Comparison of ENCODE assay signal across 8 cellular contexts in the genomic region with DNA sequence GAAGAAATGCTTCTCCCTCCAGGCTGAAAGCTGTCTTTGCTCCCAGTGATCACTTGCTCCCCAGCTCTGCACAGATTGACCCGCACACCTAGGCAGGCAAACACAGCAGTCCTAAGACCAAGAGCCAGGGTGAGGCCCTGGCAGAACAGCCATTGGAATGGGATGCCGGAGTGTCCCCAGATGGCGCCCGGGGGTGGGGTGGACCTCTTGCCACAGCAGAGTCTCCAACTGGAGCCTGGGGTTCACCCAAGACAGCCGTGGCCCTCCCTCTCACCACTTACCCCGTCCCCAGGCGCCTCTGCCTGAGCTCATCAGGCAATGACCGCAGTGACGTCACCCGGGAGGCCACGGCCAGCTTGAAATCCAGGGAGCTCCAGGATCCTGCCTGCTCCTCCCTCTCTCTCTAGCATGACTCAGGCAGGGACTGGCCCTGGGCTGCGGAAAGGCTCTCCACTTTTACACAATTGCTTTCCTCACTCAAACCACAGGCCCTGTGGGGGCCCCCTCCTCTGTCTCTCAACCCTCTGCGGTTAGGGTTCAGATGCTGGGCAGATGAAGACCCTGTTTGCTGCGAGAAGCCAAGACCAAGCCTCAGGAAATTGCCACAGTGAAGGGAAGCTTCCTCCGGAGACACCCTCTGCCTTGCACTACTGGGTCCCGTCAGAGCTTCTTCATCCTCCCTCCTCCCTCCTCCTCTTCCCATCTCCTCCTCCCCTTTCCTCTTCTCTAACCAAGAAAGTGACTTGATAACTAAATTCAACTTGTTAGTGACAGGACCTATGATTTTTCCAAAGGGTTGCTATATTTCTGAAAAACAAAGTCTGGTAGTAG. TPM values are rescaled to one million over a fixed set of nuclear protein-coding genes. Genes with fewer than 3 reads are reported as not detected.
A peak's percentile ranks its signal among the peaks of the same experiment; 100 is the strongest.
DNase-seq lines count a peak whose midpoint lies in the region; ATAC-seq and TF ChIP-seq lines count a peak whose summit lies in the region.

No MANE protein-coding gene starts in this region.

- H3K27ac ChIP-seq in GM23248 (peak overlapping the region; percentile 90), tibial nerve (peak overlapping the region; percentile 45 to 89 (median 68))

- H4K20me1 ChIP-seq in GM23248 (ENCODE audit: insufficient read depth): no peaks in the 10 kb centered on the region

- DNase-seq in GM23248: peak; percentile 100
- peak; percentile 46 for DNase-seq in activated gamma-delta T cell (lab: John Stamatoyannopoulos, UW)
- peak; percentile 95 for DNase-seq in foreskin melanocyte
- peak; percentile 67 for DNase-seq in occipital lobe (lab: John Stamatoyannopoulos, UW)
- peak; percentile 97 for DNase-seq in tibial nerve (ENCODE audit: low spot score in 2 of 2)
- DNase-seq in NCI-H187 treated with DMSO at 0.1 percent for 48 hours (lab: John Stamatoyannopoulos, UW): no peak

- H3F3A ChIP-seq in GM23248 (ENCODE audit: insufficient read depth): peaks cover 12% of the 10 kb centered on the region

- no peaks in the 10 kb centered on the region for H3K79me2 ChIP-seq in GM23248 (ENCODE audit: insufficient read depth)

- no peaks in the 10 kb centered on the region for H3K36me3 ChIP-seq in GM23248 (ENCODE audit: low read depth)
- no peaks in the 10 kb centered on the region for H3K36me3 ChIP-seq in tibial nerve

- no peaks in the 10 kb centered on the region for H3K9me3 ChIP-seq in GM23248 (ENCODE audit: low read depth)
- no peaks in the 10 kb centered on the region for H3K9me3 ChIP-seq in tibial nerve

- 1 to 3% methylated on average over 16 of the region's 16 CpGs for WGBS in GM23248 (ENCODE audit: low coverage in 1 of 2, low lambda C conversion rate in 2 of 2, missing lambda C conversion rate in 2 of 2), 2 experiments
- WGBS in tibial nerve, 2 donors: 5 to 6% methylated on average over 16 of the region's 16 CpGs

- H3K27me3 ChIP-seq in GM23248 (replicated peaks; ENCODE audit: insufficient read depth): no peaks in the 10 kb centered on the region
- H3K27me3 ChIP-seq in tibial nerve: no peaks in the 10 kb centered on the region

- H3K9me2 ChIP-seq in GM23248 (ENCODE audit: insufficient read depth): no peaks in the 10 kb centered on the region

- H2AFZ ChIP-seq in GM23248: peak overlapping the region; percentile 37

- H3K9ac ChIP-seq in GM23248: peak overlapping the region; percentile 78

- H3K4me2 ChIP-seq in GM23248 (ENCODE audit: unreplicated experiment): peak overlapping the region; percentile 71

- peak; percentile 60 to 88 for TF ChIP-seq EP300 in tibial nerve (IDR thresholded peaks at IDR 0.05)

- in situ Hi-C loops in GM23248 (cut with MboI): no loop called here

- H3K4me3 ChIP-seq in GM23248 (peak overlapping the region; percentile 37), tibial nerve (peak overlapping the region in 1 of 4 donors; percentile 29)

- TF ChIP-seq CTCF in tibial nerve (IDR thresholded peaks at IDR 0.05): peak in 1 of 5 experiments; percentile 21

- peak in 1 of 2 donors; percentile 20 for TF ChIP-seq POLR2A in tibial nerve (IDR thresholded peaks at IDR 0.05)

- no peak for ATAC-seq in HG02885 (IDR thresholded peaks at IDR 0.05; ENCODE audit: poor library complexity, unreplicated experiment)

- H3K4me1 ChIP-seq in GM23248 (ENCODE audit: insufficient read depth) (peaks cover 16% of the 10 kb centered on the region), tibial nerve (peaks cover 0 to 44% (median 19%) of the 10 kb centered on the region in 4 donors)

TF ChIP-seq in PFSK-1, 5 proteins besides CTCF, POLR2A, EP300 and RAD21:
- TF ChIP-seq TAF1 (IDR thresholded peaks at IDR 0.05; ENCODE audit: borderline replicate concordance, insufficient read depth, low read length) (no peak), POLR2AphosphoS5 (IDR thresholded peaks at IDR 0.05; ENCODE audit: low read depth, low read length) (no peak), SIN3A (IDR thresholded peaks at IDR 0.05; ENCODE audit: borderline replicate concordance, insufficient read depth, low read length) (0 out of 2 replicates have a peak, but pooled peaks have one; percentile 5), FOXP2 (optimal IDR thresholded peaks at IDR 0.05; ENCODE audit: borderline replicate concordance, extremely low read depth, extremely low read length, insufficient read depth) (peak; percentile 73)
- TF ChIP-seq, protein P1, sequence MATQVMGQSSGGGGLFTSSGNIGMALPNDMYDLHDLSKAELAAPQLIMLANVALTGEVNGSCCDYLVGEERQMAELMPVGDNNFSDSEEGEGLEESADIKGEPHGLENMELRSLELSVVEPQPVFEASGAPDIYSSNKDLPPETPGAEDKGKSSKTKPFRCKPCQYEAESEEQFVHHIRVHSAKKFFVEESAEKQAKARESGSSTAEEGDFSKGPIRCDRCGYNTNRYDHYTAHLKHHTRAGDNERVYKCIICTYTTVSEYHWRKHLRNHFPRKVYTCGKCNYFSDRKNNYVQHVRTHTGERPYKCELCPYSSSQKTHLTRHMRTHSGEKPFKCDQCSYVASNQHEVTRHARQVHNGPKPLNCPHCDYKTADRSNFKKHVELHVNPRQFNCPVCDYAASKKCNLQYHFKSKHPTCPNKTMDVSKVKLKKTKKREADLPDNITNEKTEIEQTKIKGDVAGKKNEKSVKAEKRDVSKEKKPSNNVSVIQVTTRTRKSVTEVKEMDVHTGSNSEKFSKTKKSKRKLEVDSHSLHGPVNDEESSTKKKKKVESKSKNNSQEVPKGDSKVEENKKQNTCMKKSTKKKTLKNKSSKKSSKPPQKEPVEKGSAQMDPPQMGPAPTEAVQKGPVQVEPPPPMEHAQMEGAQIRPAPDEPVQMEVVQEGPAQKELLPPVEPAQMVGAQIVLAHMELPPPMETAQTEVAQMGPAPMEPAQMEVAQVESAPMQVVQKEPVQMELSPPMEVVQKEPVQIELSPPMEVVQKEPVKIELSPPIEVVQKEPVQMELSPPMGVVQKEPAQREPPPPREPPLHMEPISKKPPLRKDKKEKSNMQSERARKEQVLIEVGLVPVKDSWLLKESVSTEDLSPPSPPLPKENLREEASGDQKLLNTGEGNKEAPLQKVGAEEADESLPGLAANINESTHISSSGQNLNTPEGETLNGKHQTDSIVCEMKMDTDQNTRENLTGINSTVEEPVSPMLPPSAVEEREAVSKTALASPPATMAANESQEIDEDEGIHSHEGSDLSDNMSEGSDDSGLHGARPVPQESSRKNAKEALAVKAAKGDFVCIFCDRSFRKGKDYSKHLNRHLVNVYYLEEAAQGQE (IDR thresholded peaks at IDR 0.05; ENCODE audit: insufficient read depth in 1 of 2, low read depth in 2 of 2, low read length in 2 of 2): no peak
TF ChIP-seq in PFSK-1: peak in this region for 2.

RNA-seq across cellular contexts. Expression of a gene that starts 24.3 kb away (rescaled TPM):
- total RNA-seq in GM23248 (2014; rRNA removed; shearing (Covaris generic)): 8.3 and 12.6 TPM in 2 replicates
- polyA plus RNA-seq in GM23248 (2016; fragmentation: Nextera tagmentation; extraction: Ambion mirVana): 22.0 and 22.4 TPM in 2 replicates
- polyA plus RNA-seq in PFSK-1 (2012; ENCODE audit: insufficient read length, low read depth): 18.0 TPM
- total RNA-seq in occipital lobe: 3.3 TPM
- 10 to 100 TPM; 14.7 to 33.0 (median 25.7) TPM for total RNA-seq in tibial nerve

RNA-seq across cellular contexts. Expression of a gene that starts 25.8 kb away (rescaled TPM):
- total RNA-seq in GM23248 (2014; rRNA removed; shearing (Covaris generic)): 47.6 and 55.1 TPM in 2 replicates
- 34.5 and 37.9 TPM in 2 replicates for polyA plus RNA-seq in GM23248 (2016; fragmentation: Nextera tagmentation; extraction: Ambion mirVana)
- polyA plus RNA-seq in PFSK-1 (2012; ENCODE audit: insufficient read length, low read depth): 32.0 TPM
- total RNA-seq in occipital lobe: 39.5 TPM
- 10 to 100 TPM; 19.2 to 41.2 (median 23.0) TPM for total RNA-seq in tibial nerve

RNA-seq across cellular contexts. Expression of a gene that starts 46.8 kb away (rescaled TPM):
- total RNA-seq in GM23248 (2014; rRNA removed; shearing (Covaris generic)): 63.6 and 73.6 TPM in 2 replicates
- 101 and 102 TPM in 2 replicates for polyA plus RNA-seq in GM23248 (2016; fragmentation: Nextera tagmentation; extraction: Ambion mirVana)
- 31.4 TPM for polyA plus RNA-seq in PFSK-1 (2012; ENCODE audit: insufficient read length, low read depth)
- total RNA-seq in occipital lobe (21.8 TPM), tibial nerve (10 to 100 TPM; 26.0 to 55.2 (median 40.4) TPM)

RNA-seq across cellular contexts. Expression of a gene that starts 57.9 kb away (rescaled TPM):
- 46.8 and 66.0 TPM in 2 replicates for total RNA-seq in GM23248 (2014; rRNA removed; shearing (Covaris generic))
- polyA plus RNA-seq in GM23248 (2016; fragmentation: Nextera tagmentation; extraction: Ambion mirVana): 79.7 and 80.7 TPM in 2 replicates
- 39.4 TPM for polyA plus RNA-seq in PFSK-1 (2012; ENCODE audit: insufficient read length, low read depth)
- 40.2 TPM for total RNA-seq in occipital lobe
- total RNA-seq in tibial nerve: 10 to 100 TPM; 44.4 to 61.2 (median 52.7) TPM

RNA-seq across cellular contexts. Expression of a gene that starts 58.1 kb away (rescaled TPM):
- total RNA-seq in GM23248 (2014; rRNA removed; shearing (Covaris generic)): 7.3 and 10.3 TPM in 2 replicates
- 15.7 and 15.8 TPM in 2 replicates for polyA plus RNA-seq in GM23248 (2016; fragmentation: Nextera tagmentation; extraction: Ambion mirVana)
- 24.4 TPM for polyA plus RNA-seq in PFSK-1 (2012; ENCODE audit: insufficient read length, low read depth)
- 9.8 TPM for total RNA-seq in occipital lobe
- total RNA-seq in tibial nerve: 10 to 100 TPM; 20.1 to 50.1 (median 24.1) TPM
